15 cellular contexts compared by ENCODE assay signal in genomic region chr13:114096031-114096485, GRCh38. TPM values are rescaled to one million over a fixed set of nuclear protein-coding genes. Genes with fewer than 3 reads are reported as not detected.
DNase-seq lines count a peak whose midpoint lies in the region; ATAC-seq, FAIRE-seq and TF ChIP-seq lines count a peak whose summit lies in the region.
"Had no signal": no experiment of that assay in that cellular context is flagged by ENCODE, and none has a peak within 500 bp of the region (broad histone marks: within the 10 kb centered on the region; RNA-seq: fewer than 3 reads in every experiment).

No MANE protein-coding gene starts in this region.

- TF ChIP-seq CTCF in HL-60 (IDR thresholded peaks at IDR 0.05; ENCODE audit: insufficient read depth, low read length) (no peak), H1 (IDR thresholded peaks at IDR 0.05; ENCODE audit: control extremely low read depth in 1 of 3, insufficient read depth in 1 of 3, low read depth in 1 of 3, low read length in 3 of 3) (no peak), sigmoid colon (IDR thresholded peaks at IDR 0.05) (no peak)

- no peak overlapping the region for H2AFZ ChIP-seq in H1 (ENCODE audit: low read length)

- peak overlapping the region; percentile 35; the same call in 1 of the 2 replicates for H4K8ac ChIP-seq in H1 (ENCODE audit: extremely low read depth, insufficient read depth, low read length)

- no peak overlapping the region for H3K14ac ChIP-seq in H1 (ENCODE audit: insufficient read length)

- H3K4me2 ChIP-seq in H1 (ENCODE audit: insufficient read depth in 1 of 2, low read depth in 2 of 2, low read length in 2 of 2): no peak overlapping the region

- H3K9me3 Mint-ChIP-seq in activated T-cell treated with anti-CD3 and anti-CD28 coated beads, Interleukin-2, amount 50 U/mL, for 24 hours: peaks cover 27% of the 10 kb centered on the region
- peaks cover 23% of the 10 kb centered on the region for H3K9me3 Mint-ChIP-seq in activated T-cell treated with anti-CD3 and anti-CD28 coated beads, Interleukin-2, amount 50 U/mL, for 4 hours

- no peak overlapping the region for H3K18ac ChIP-seq in H1 (ENCODE audit: extremely low read depth, low read length)

- peaks cover 65% of the 10 kb centered on the region for H3K4me1 Mint-ChIP-seq in activated T-cell treated with anti-CD3 and anti-CD28 coated beads, Interleukin-2, amount 50 U/mL, for 24 hours (ENCODE audit: low read depth)
- H3K4me1 Mint-ChIP-seq in activated T-cell treated with anti-CD3 and anti-CD28 coated beads, Interleukin-2, amount 50 U/mL, for 4 hours (ENCODE audit: low read depth): peaks cover 75% of the 10 kb centered on the region

- CTCF ChIA-PET in H1 (lab: Charles Lee; ENCODE audit: partially characterized antibody): interaction anchor here (0.9 to 2.5 kb wide), 3 partner anchors 13 to 59 kb away, joined by 4 to 8 read pairs (median 4); no protein-coding TSS in a partner anchor

- no peak overlapping the region for H3K23ac ChIP-seq in H1 (ENCODE audit: insufficient read length)

- no peak overlapping the region for H2AK5ac ChIP-seq in H1 (ENCODE audit: low read depth, low read length)

- H2BK20ac ChIP-seq in H1 (ENCODE audit: low read length): no peak overlapping the region

- TF ChIP-seq EP300 in H1 (IDR thresholded peaks at IDR 0.05; ENCODE audit: borderline replicate concordance in 1 of 2, low read depth in 2 of 2, low read length in 2 of 2) (no peak), sigmoid colon (IDR thresholded peaks at IDR 0.05) (no peak)

- intact Hi-C loops in sigmoid colon (cut with DNase I): no loop called here

- H2BK12ac ChIP-seq in H1 (ENCODE audit: low read depth, low read length): no peak overlapping the region

- H3K4ac ChIP-seq in H1 (replicated peaks; ENCODE audit: insufficient read length, low read depth, low read length): no peak overlapping the region

- peaks cover 2% of the 10 kb centered on the region; the same call in 1 of the 2 replicates for H3K79me1 ChIP-seq in H1 (ENCODE audit: low read depth, low read length)

- H3K4me1 ChIP-seq in H1 (replicated peaks in 1 of 4; ENCODE audit: control insufficient read depth in 3 of 4, insufficient read depth in 4 of 4, low read length in 3 of 4) (peaks cover 0 to 9% (median 3%) of the 10 kb centered on the region in 4 experiments; a peak in 3 of 7 replicates), sigmoid colon (peaks cover 0 to 29% (median 27%) of the 10 kb centered on the region in 4 donors)

- H2BK120ac ChIP-seq in H1 (replicated peaks; ENCODE audit: low read depth, low read length): no peak overlapping the region

- H3K27ac Mint-ChIP-seq in activated T-cell treated with anti-CD3 and anti-CD28 coated beads, Interleukin-2, amount 50 U/mL, for 24 hours: peak overlapping the region; percentile 85

- peaks cover 56% of the 10 kb centered on the region for H3K36me3 Mint-ChIP-seq in activated T-cell treated with anti-CD3 and anti-CD28 coated beads, Interleukin-2, amount 50 U/mL, for 24 hours (ENCODE audit: low read depth)
- H3K36me3 Mint-ChIP-seq in activated T-cell treated with anti-CD3 and anti-CD28 coated beads, Interleukin-2, amount 50 U/mL, for 4 hours (ENCODE audit: insufficient read depth): peaks cover 32% of the 10 kb centered on the region

- no peak overlapping the region for H3K56ac ChIP-seq in H1 (replicated peaks; ENCODE audit: insufficient read length, low read depth, low read length)

- H3K27me3 ChIP-seq in HL-60 (ENCODE audit: insufficient read depth, poor library complexity, severe bottlenecking) (no peaks in the 10 kb centered on the region), H1 (replicated peaks in 1 of 4; ENCODE audit: control insufficient read depth in 3 of 4, extremely low read depth in 1 of 4, insufficient read depth in 3 of 4, low read length in 3 of 4) (no peaks in the 10 kb centered on the region), sigmoid colon (no peaks in the 10 kb centered on the region)

- H3K4me3 Mint-ChIP-seq in activated T-cell treated with anti-CD3 and anti-CD28 coated beads, Interleukin-2, amount 50 U/mL, for 24 hours: no peak overlapping the region
- no peak overlapping the region for H3K4me3 Mint-ChIP-seq in activated T-cell treated with anti-CD3 and anti-CD28 coated beads, Interleukin-2, amount 50 U/mL, for 4 hours

- no peak overlapping the region for H4K91ac ChIP-seq in H1 (replicated peaks; ENCODE audit: insufficient read length, low read length)

- H3K9me3 ChIP-seq in H1 (ENCODE audit: insufficient read depth in 2 of 2, low read depth in 1 of 2, low read length in 1 of 2) (peaks cover 0 to 8% of the 10 kb centered on the region in 2 experiments; a peak in 2 of 4 replicates), sigmoid colon (no peaks in the 10 kb centered on the region)

- ATAC-seq in activated T-cell treated with anti-CD3 and anti-CD28 coated beads, Interleukin-2, amount 50 U/mL, for 4 hours: no peak
- ATAC-seq in GM18519 (IDR thresholded peaks at IDR 0.05; ENCODE audit: low FRiP score, unreplicated experiment): no peak
- ATAC-seq: K562 had no signal

- no peaks in the 10 kb centered on the region for H3K27me3 Mint-ChIP-seq in activated T-cell treated with anti-CD3 and anti-CD28 coated beads, Interleukin-2, amount 50 U/mL, for 24 hours
- no peaks in the 10 kb centered on the region for H3K27me3 Mint-ChIP-seq in activated T-cell treated with anti-CD3 and anti-CD28 coated beads, Interleukin-2, amount 50 U/mL, for 4 hours (ENCODE audit: low read depth)

- H3K9ac ChIP-seq in H1 (replicated peaks in 1 of 4; ENCODE audit: extremely low read depth in 1 of 4, low read depth in 3 of 4, low read length in 3 of 4): no peak overlapping the region

- no peak overlapping the region for H4K5ac ChIP-seq in H1 (ENCODE audit: insufficient read length, low read depth, low read length)

- DNase-seq in activated T-cell treated with anti-CD3 and anti-CD28 coated beads, Interleukin-2, amount 50 U/mL, for 24 hours: peak; percentile 28
- DNase-seq in activated T-cell treated with anti-CD3 and anti-CD28 coated beads, Interleukin-2, amount 50 U/mL, for 4 hours: no peak
- no peak for DNase-seq in HL-60 (ENCODE audit: low read depth in 1 of 2, low spot score in 1 of 2)
- no peak for DNase-seq in H1 (ENCODE audit: low read depth in 1 of 2, low spot score in 2 of 2)
- peak; percentile 61 for DNase-seq in sigmoid colon
- no peak for DNase-seq in activated gamma-delta T cell (lab: John Stamatoyannopoulos, UW)
- DNase-seq in RPMI8226: no peak
- DNase-seq: central memory CD4-positive, alpha-beta T cell; hippocampal formation; kidney glomerular epithelial cell; NCI-H2081 treated with DMSO at 0.1 percent for 48 hours; NCI-H526; occipital lobe had no signal

- POLR2A ChIA-PET in H1 (lab: Charles Lee; ENCODE audit: partially characterized antibody): no interaction called here

- no peak for TF ChIP-seq RAD21 in H1 (IDR thresholded peaks at IDR 0.05 in 1 of 2, conservative IDR thresholded peaks at IDR 0.05 in 1 of 2; ENCODE audit: low read depth in 2 of 2, low read length in 2 of 2)

- peaks cover 0 to 17% of the 10 kb centered on the region in 2 experiments; a peak in 1 of 4 replicates for H3K79me2 ChIP-seq in H1 (ENCODE audit: control insufficient read depth in 1 of 2, insufficient read depth in 2 of 2, low read length in 2 of 2)

- FAIRE-seq in H1 (lab: Jason Lieb, UNC): no peak
- FAIRE-seq: K562 had no signal

- H2BK5ac ChIP-seq in H1 (ENCODE audit: low read depth, low read length): no peak overlapping the region; the same call in 1 of the 2 replicates

- H3K4me3 ChIP-seq in HL-60 (replicated peaks; ENCODE audit: insufficient read depth, low read length) (no peak overlapping the region), H1 (ENCODE audit: extremely low read depth in 1 of 4, insufficient read depth in 2 of 4, low read depth in 3 of 4, low read length in 4 of 4) (no peak overlapping the region), sigmoid colon (no peak overlapping the region)
- H3K4me3 ChIP-seq: K562 had no signal

- H4K20me1 ChIP-seq in H1 (replicated peaks in 1 of 2; ENCODE audit: control insufficient read depth in 1 of 2, insufficient read depth in 2 of 2, low read length in 2 of 2): peaks cover 0 to 2% of the 10 kb centered on the region in 2 experiments

- TF ChIP-seq POLR2A in H1 (IDR thresholded peaks at IDR 0.05; ENCODE audit: control extremely low read depth in 1 of 2, low read depth in 2 of 2, low read length in 2 of 2) (no peak), sigmoid colon (IDR thresholded peaks at IDR 0.05) (no peak)

- no peak overlapping the region for H2BK15ac ChIP-seq in H1 (ENCODE audit: low read length)

- 91% methylated on average over 24 of the region's 24 CpGs; no CpG with 5 or more reads in 1 of the 2 experiments for whole genome bisulfite sequencing in H1 (ENCODE audit: extremely low coverage in 1 of 2, insufficient coverage in 1 of 2, insufficient read length in 1 of 2, insufficient replicate concordance in 2 of 2, low coverage in 1 of 2, low lambda C conversion rate in 2 of 2, missing lambda C conversion rate in 1 of 2), 2 experiments
- WGBS in sigmoid colon, 2 donors: 92 to 93% methylated on average over 24 of the region's 24 CpGs

- H3K36me3 ChIP-seq in H1 (ENCODE audit: control insufficient read depth in 2 of 4, insufficient read depth in 4 of 4, low read length in 3 of 4) (no peaks in the 10 kb centered on the region), sigmoid colon (no peaks in the 10 kb centered on the region)

- no peaks in the 10 kb centered on the region for H3K23me2 ChIP-seq in H1 (ENCODE audit: low read depth, low read length)

- peak overlapping the region; percentile 64 for H3K27ac ChIP-seq in HL-60 (replicated peaks)
- no peak overlapping the region for H3K27ac ChIP-seq in H1 (ENCODE audit: low read depth, low read length)
- no peak overlapping the region for H3K27ac ChIP-seq in sigmoid colon

TF ChIP-seq in H1, 55 proteins besides CTCF, POLR2A, EP300 and RAD21 (continues in another document):
- no peak for TF ChIP-seq CHD2 (IDR thresholded peaks at IDR 0.05; ENCODE audit: low read length)
- TF ChIP-seq, protein P1, sequence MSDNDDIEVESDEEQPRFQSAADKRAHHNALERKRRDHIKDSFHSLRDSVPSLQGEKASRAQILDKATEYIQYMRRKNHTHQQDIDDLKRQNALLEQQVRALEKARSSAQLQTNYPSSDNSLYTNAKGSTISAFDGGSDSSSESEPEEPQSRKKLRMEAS (IDR thresholded peaks at IDR 0.05): no peak
- no peak for TF ChIP-seq BCL11A (IDR thresholded peaks at IDR 0.05; ENCODE audit: low read depth in 2 of 2, low read length in 2 of 2)

RNA-seq across cellular contexts. Expression of gene RASA3, which starts 36.4 kb away (rescaled TPM):
- total RNA-seq in activated T-cell treated with anti-CD3 and anti-CD28 coated beads, Interleukin-2, amount 50 U/mL, for 4 hours: 10 to 100 TPM; 23.7 to 28.7 (median 26.6) TPM
- total RNA-seq in H1 (2021; fragmentation: NEBNext Ultra II Directional; extraction: Animal tissue kit (Norgen Biotek cat#: 25700)): 21.9 TPM in 2 replicates
- polyA plus RNA-seq in H1 (2011; rRNA removed): 7.5 and 11.0 TPM in 2 replicates
- 12.9 TPM for polyA plus RNA-seq in H1 (2011; cell fraction: cytosol; rRNA removed)
- polyA plus RNA-seq in H1 (2011; cell fraction: nucleus; rRNA removed): 15.0 TPM
- 11.8 to 14.5 TPM (median 13.4 TPM) in 4 replicates for polyA plus RNA-seq in H1 (2012, experiment 1 of 2)
- polyA plus RNA-seq in H1 (2012, experiment 2 of 2): 7.7 TPM
- polyA plus RNA-seq in H1 (2013, experiment 1 of 2): 11.2 TPM
- polyA plus RNA-seq in H1 (2013, experiment 2 of 2): 11.4 TPM
- 10.6 and 10.8 TPM in 2 replicates for polyA minus RNA-seq in H1 (2011; rRNA and poly(A)+ RNA removed)
- 11.4 TPM for polyA minus RNA-seq in H1 (2011; cell fraction: cytosol; rRNA and poly(A)+ RNA removed)
- 6.9 TPM for polyA minus RNA-seq in H1 (2011; cell fraction: nucleus; rRNA and poly(A)+ RNA removed)
- total RNA-seq in sigmoid colon: 10 to 100 TPM; 15.0 to 22.4 (median 17.8) TPM
- polyA plus RNA-seq in sigmoid colon: 10 to 100 TPM in 1 of 3 donors, 1 to 10 TPM in 2; 4.2 to 16.9 (median 5.4) TPM

Comparison
In these comparisons a context has a peak if more than half of its experiments do, and no peak if none do; other contexts are left out.
1. DNase-seq: peak in activated T-cell treated with anti-CD3 and anti-CD28 coated beads, Interleukin-2, amount 50 U/mL, for 24 hours (single experiment) and sigmoid colon (single experiment); none in activated T-cell treated with anti-CD3 and anti-CD28 coated beads, Interleukin-2, amount 50 U/mL, for 4 hours (single experiment), HL-60 (0 of 2), H1 (0 of 2), activated gamma-delta T cell (single experiment) and RPMI8226 (single experiment).